9 cellular contexts compared by ENCODE assay signal in the genomic region with DNA sequence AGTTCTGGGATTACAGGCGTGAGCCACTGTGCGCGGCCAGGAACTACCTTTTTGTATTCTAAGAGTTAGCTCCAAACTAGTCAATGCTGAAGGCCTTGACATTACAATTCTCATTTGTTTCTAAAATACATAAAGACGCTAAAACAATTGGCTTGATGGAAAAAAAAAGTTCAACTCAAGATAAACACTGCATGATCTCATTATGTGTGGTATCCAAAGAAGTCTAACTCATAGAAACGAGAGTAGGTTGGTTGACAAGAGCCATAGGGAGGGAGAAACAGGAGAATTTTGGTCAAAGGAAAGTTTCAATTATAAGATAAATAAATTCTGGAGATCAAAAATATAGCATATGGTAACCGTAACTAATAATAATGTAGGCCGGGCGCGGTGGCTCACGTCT.
"Had no signal": no experiment of that assay in that cellular context is flagged by ENCODE, and none has a peak within 500 bp of the region (broad histone marks: within the 10 kb centered on the region; RNA-seq: fewer than 3 reads in every experiment).

No MANE protein-coding gene starts in this region.

- H3K9me3 ChIP-seq: HAP-1 had no signal

- H3K4me3 ChIP-seq: GM23248, GM23338, HAP-1 had no signal

- DNase-seq: GM23248, GOT3, H7, H9, HCEC 1CT, HFFc6 had no signal

- H3K4me2 ChIP-seq: GM23338 had no signal

- H3K9ac ChIP-seq: GM23248 had no signal

- H3K27ac ChIP-seq: GM23248 had no signal

- H3K36me3 ChIP-seq: HAP-1 had no signal

- ATAC-seq: GM23338, HCT116 had no signal

- H2AFZ ChIP-seq: GM23248 had no signal

- H3K4me1 ChIP-seq: HAP-1 had no signal
